In genomic region chr3:11638669-11639402, GRCh38 we compare ENCODE assay signal across 9 cellular contexts. TPM values are rescaled to one million over a fixed set of nuclear protein-coding genes. Genes with fewer than 3 reads are reported as not detected.
DNase-seq lines count a peak whose midpoint lies in the region; ATAC-seq and TF ChIP-seq lines count a peak whose summit lies in the region.
"Had no signal": no experiment of that assay in that cellular context is flagged by ENCODE, and none has a peak within 500 bp of the region (broad histone marks: within the 10 kb centered on the region; RNA-seq: fewer than 3 reads in every experiment).

No MANE protein-coding gene starts in this region.

- no peak for TF ChIP-seq CTCF in astrocyte of the cerebellum (IDR thresholded peaks at IDR 0.05; ENCODE audit: low read depth, low read length, missing control alignments)

- DNase-seq in NCI-H1417 (lab: John Stamatoyannopoulos, UW) (peak; percentile 35 to 84 (median 67)), NCI-H1417 treated with DMSO at 0.1 percent for 48 hours (lab: John Stamatoyannopoulos, UW) (no peak), astrocyte of the cerebellum (ENCODE audit: low read depth) (no peak), putamen (ENCODE audit: low spot score) (no peak), germinal center (ENCODE audit: low spot score) (no peak)

- in situ Hi-C loops in astrocyte of the cerebellum (cut with HindIII; ENCODE audit: low sequenced_read_pairs), result loop anchor here (5.0 kb wide), 1 partner anchor 37 kb away; no protein-coding TSS in a partner anchor

- H3K4me3 ChIP-seq in astrocyte of the cerebellum (ENCODE audit: low read depth, low read length), result peak overlapping the region; percentile 92
- H3K4me3 ChIP-seq: A549 had no signal

- peak overlapping the region; percentile 66 for H3K27ac ChIP-seq in layer of hippocampus (ENCODE audit: low read depth, low read length)
- peak overlapping the region; percentile 45 for H3K27ac ChIP-seq in temporal lobe (ENCODE audit: low read depth, low read length)
- H3K27ac ChIP-seq: A549 had no signal

- no peaks in the 10 kb centered on the region for H3K27me3 ChIP-seq in layer of hippocampus (ENCODE audit: control insufficient read depth, insufficient read depth, low read length)

- no peak for ATAC-seq in GM18907 (IDR thresholded peaks at IDR 0.05; ENCODE audit: unreplicated experiment)
- ATAC-seq: A549 had no signal

RNA-seq across cellular contexts. Expression of gene VGLL4, which starts 4.9 kb away (rescaled TPM):
- 69.3 TPM for total RNA-seq in temporal lobe

Comparison
In these comparisons a context has a peak if more than half of its experiments do, and no peak if none do; other contexts are left out.
1. DNase-seq: peak in NCI-H1417 (3 of 3); none in NCI-H1417 treated with DMSO at 0.1 percent for 48 hours (single experiment), astrocyte of the cerebellum (single experiment), putamen (single experiment) and germinal center (single experiment).